Comparison of ENCODE assay signal across 8 cellular contexts in genomic region chr6:134517145-134517658, GRCh38.
DNase-seq lines count a peak whose midpoint lies in the region; ATAC-seq and TF ChIP-seq lines count a peak whose summit lies in the region.

No MANE protein-coding gene starts in this region.

- no peaks in the 10 kb centered on the region for H4K20me1 ChIP-seq in fibroblast of lung (ENCODE audit: control insufficient read depth, extremely low read depth, insufficient read depth, low read length)

- DNase-seq in H4 (ENCODE audit: low spot score) (peak; percentile 21), RKO (ENCODE audit: low spot score) (peak; percentile 20), fibroblast of lung (ENCODE audit: low read depth in 2 of 2) (peak; percentile 86 to 89), neuronal stem cell (ENCODE audit: low spot score) (no peak), AML-193 (lab: John Stamatoyannopoulos, UW) (no peak)
- DNase-seq in activated CD4-positive, CD25-positive, alpha-beta regulatory T cell (lab: John Stamatoyannopoulos, UW), result no peak

- no peak overlapping the region for H2AK5ac ChIP-seq in neuronal stem cell (ENCODE audit: low read depth, low read length)

- H2BK5ac ChIP-seq in neuronal stem cell (ENCODE audit: low read length), result no peak overlapping the region

- no peak overlapping the region for H4K8ac ChIP-seq in neuronal stem cell (ENCODE audit: low read depth, low read length)

- WGBS in neuronal stem cell (ENCODE audit: extremely low coverage in 2 of 2, insufficient read length in 2 of 2, insufficient replicate concordance in 1 of 2), 2 donors, result no CpG with 5 or more reads among the region's 9 CpGs

- H3K79me1 ChIP-seq in neuronal stem cell (ENCODE audit: low read depth, low read length), result no peaks in the 10 kb centered on the region

- H3K27me3 ChIP-seq in fibroblast of lung (ENCODE audit: control insufficient read depth, insufficient read depth, low read length) (no peaks in the 10 kb centered on the region), neuronal stem cell (ENCODE audit: control insufficient read depth in 3 of 3, insufficient read depth in 3 of 3, low read depth in 1 of 3, low read length in 3 of 3) (no peaks in the 10 kb centered on the region)

- H2BK120ac ChIP-seq in neuronal stem cell (ENCODE audit: low read depth, low read length), result no peak overlapping the region

- no peaks in the 10 kb centered on the region for H3K36me3 ChIP-seq in fibroblast of lung (ENCODE audit: control insufficient read depth, insufficient read depth, low read length)
- no peaks in the 10 kb centered on the region for H3K36me3 ChIP-seq in neuronal stem cell (replicated peaks in 1 of 2; ENCODE audit: control insufficient read depth in 2 of 2, insufficient read depth in 2 of 2, low read length in 2 of 2)

- no peak overlapping the region for H3K4ac ChIP-seq in neuronal stem cell (ENCODE audit: low read length)

- H3K9me3 ChIP-seq in fibroblast of lung (ENCODE audit: control insufficient read depth, insufficient read depth, low read depth, low read length), result no peaks in the 10 kb centered on the region
- H3K9me3 ChIP-seq in neuronal stem cell (replicated peaks in 1 of 2; ENCODE audit: control insufficient read depth in 2 of 2, insufficient read depth in 1 of 2, low read depth in 1 of 2, low read length in 2 of 2), result no peaks in the 10 kb centered on the region

- no peak overlapping the region for H4K91ac ChIP-seq in neuronal stem cell (ENCODE audit: low read depth, low read length, poor library complexity)

- peak overlapping the region; percentile 73 for H3K4me2 ChIP-seq in fibroblast of lung (ENCODE audit: extremely low read depth, insufficient read depth, low read length)
- no peak overlapping the region for H3K4me2 ChIP-seq in neuronal stem cell (ENCODE audit: insufficient read depth, low read length, poor library complexity, severe bottlenecking)

- H3K4me3 ChIP-seq in fibroblast of lung (replicated peaks in 1 of 4; ENCODE audit: control extremely low read depth in 1 of 4, insufficient read depth in 1 of 4, low read depth in 3 of 4, low read length in 4 of 4) (peak overlapping the region in 1 of 4 experiments; percentile 32), neuronal stem cell (ENCODE audit: low read length in 2 of 2) (no peak overlapping the region)

- peak overlapping the region; percentile 36 for H3K27ac ChIP-seq in fibroblast of lung (ENCODE audit: insufficient read depth, low read length)
- no peak overlapping the region for H3K27ac ChIP-seq in neuronal stem cell (replicated peaks; ENCODE audit: low read length)

- TF ChIP-seq CTCF in fibroblast of lung (conservative IDR thresholded peaks at IDR 0.05 in 1 of 2, IDR thresholded peaks at IDR 0.05 in 1 of 2; ENCODE audit: low read depth in 1 of 2, low read length in 2 of 2), result no peak

- H3K9ac ChIP-seq in fibroblast of lung (ENCODE audit: insufficient read depth, low read length) (no peak overlapping the region), neuronal stem cell (ENCODE audit: low read depth, low read length, poor library complexity) (no peak overlapping the region)

- no peak overlapping the region for H2BK12ac ChIP-seq in neuronal stem cell (ENCODE audit: low read length)

- no peak overlapping the region for H2BK15ac ChIP-seq in neuronal stem cell (ENCODE audit: low read length)

- ATAC-seq in GM21529 (IDR thresholded peaks at IDR 0.05; ENCODE audit: unreplicated experiment), result no peak
- no peak for ATAC-seq in GM18502 (IDR thresholded peaks at IDR 0.05; ENCODE audit: poor library complexity, unreplicated experiment)

- H2AFZ ChIP-seq in fibroblast of lung (ENCODE audit: low read length) (no peak overlapping the region), neuronal stem cell (ENCODE audit: low read length) (peak overlapping the region; percentile 81)

- H3K23ac ChIP-seq in neuronal stem cell (ENCODE audit: low read depth, low read length, poor library complexity), result peak overlapping the region; percentile 9

- H3K4me1 ChIP-seq in fibroblast of lung (ENCODE audit: control insufficient read depth, extremely low read depth, insufficient read depth, low read length), result peaks cover 15% of the 10 kb centered on the region
- peaks cover 3 to 10% of the 10 kb centered on the region in 2 donors for H3K4me1 ChIP-seq in neuronal stem cell (ENCODE audit: control insufficient read depth in 2 of 2, insufficient read depth in 1 of 2, low read depth in 1 of 2, low read length in 2 of 2)

- no peak overlapping the region for H3K14ac ChIP-seq in neuronal stem cell (ENCODE audit: low read length)

- peak overlapping the region; percentile 27 for H3K18ac ChIP-seq in neuronal stem cell (ENCODE audit: low read length)

- no peaks in the 10 kb centered on the region for H3K79me2 ChIP-seq in fibroblast of lung (ENCODE audit: control insufficient read depth, insufficient read depth, low read length)

Comparison
In these comparisons a context has a peak if more than half of its experiments do, and no peak if none do; other contexts are left out.
1. DNase-seq: peak in H4 (single experiment), RKO (single experiment) and fibroblast of lung (2 of 2); none in neuronal stem cell (single experiment), AML-193 (0 of 2) and activated CD4-positive, CD25-positive, alpha-beta regulatory T cell (0 of 4).